9 cellular contexts compared by ENCODE assay signal in genomic region chr5:164358531-164359259, GRCh38.
A peak's percentile ranks its signal among the peaks of the same experiment; 100 is the strongest.
DNase-seq lines count a peak whose midpoint lies in the region; ATAC-seq lines count a peak whose summit lies in the region.
"Had no signal": no experiment of that assay in that cellular context is flagged by ENCODE, and none has a peak within 500 bp of the region (broad histone marks: within the 10 kb centered on the region; RNA-seq: fewer than 3 reads in every experiment).

No MANE protein-coding gene starts in this region.

- no peak overlapping the region for H3K4me3 Mint-ChIP-seq in stimulated activated naive B cell treated with anti-CD40 and anti-IgM and Interleukin-4, amounts not matched to agents 10 μg/mL and 1 μg/mL and 100 μg/mL, for 72 hours

- no peaks in the 10 kb centered on the region for H4K20me1 ChIP-seq in GM23248 (ENCODE audit: insufficient read depth)

- no peaks in the 10 kb centered on the region for H3K4me1 ChIP-seq in GM23248 (ENCODE audit: insufficient read depth)

- no peak overlapping the region for H3K9ac ChIP-seq in GM23248

- WGBS in GM23248 (ENCODE audit: low coverage in 1 of 2, low lambda C conversion rate in 2 of 2, missing lambda C conversion rate in 2 of 2), 2 experiments: 27 to 28% methylated on average over 4 of the region's 4 CpGs

- H3F3A ChIP-seq in GM23248 (ENCODE audit: insufficient read depth): no peaks in the 10 kb centered on the region

- no peaks in the 10 kb centered on the region for H3K9me3 ChIP-seq in GM23248 (ENCODE audit: low read depth)

- peak; percentile 50 to 52 for ATAC-seq in stimulated activated naive B cell treated with anti-CD40 and anti-IgM and Interleukin-4, amounts not matched to agents 10 μg/mL and 1 μg/mL and 100 μg/mL, for 72 hours (replicated peaks)
- ATAC-seq in HG03571 (IDR thresholded peaks at IDR 0.05; ENCODE audit: unreplicated experiment): no peak

- H2AFZ ChIP-seq in GM23248: no peak overlapping the region

- H3K27ac Mint-ChIP-seq in stimulated activated naive B cell treated with anti-CD40 and anti-IgM and Interleukin-4, amounts not matched to agents 10 μg/mL and 1 μg/mL and 100 μg/mL, for 72 hours: no peak overlapping the region

- no peak overlapping the region for H3K4me3 ChIP-seq in GM23248

- no peak overlapping the region for H3K4me2 ChIP-seq in GM23248 (ENCODE audit: unreplicated experiment)

- no peaks in the 10 kb centered on the region for H3K27me3 Mint-ChIP-seq in stimulated activated naive B cell treated with anti-CD40 and anti-IgM and Interleukin-4, amounts not matched to agents 10 μg/mL and 1 μg/mL and 100 μg/mL, for 72 hours

- no peak overlapping the region for H3K27ac ChIP-seq in GM23248

- H3K4me1 Mint-ChIP-seq in stimulated activated naive B cell treated with anti-CD40 and anti-IgM and Interleukin-4, amounts not matched to agents 10 μg/mL and 1 μg/mL and 100 μg/mL, for 72 hours: no peaks in the 10 kb centered on the region

- H3K36me3 ChIP-seq in GM23248 (ENCODE audit: low read depth): no peaks in the 10 kb centered on the region

- H3K27me3 ChIP-seq in GM23248 (replicated peaks; ENCODE audit: insufficient read depth): no peaks in the 10 kb centered on the region

- H3K79me2 ChIP-seq in GM23248 (ENCODE audit: insufficient read depth): no peaks in the 10 kb centered on the region

- DNase-seq in GM23248 (peak; percentile 31), M059J (ENCODE audit: low read depth) (peak; percentile 7), dedifferentiated amniotic fluid mesenchymal stem cell (ENCODE audit: extremely low spot score) (peak; percentile 43), SKM-1 treated with dmso at 0.1 percent for 144 hours (lab: John Stamatoyannopoulos, UW; ENCODE audit: unreplicated experiment) (no peak), SHP77 treated with DMSO at 0.1 percent for 48 hours (lab: John Stamatoyannopoulos, UW) (no peak)
- no peak for DNase-seq in stimulated activated naive B cell treated with anti-CD40 and anti-IgM and Interleukin-4, amounts not matched to agents 10 μg/mL and 1 μg/mL and 100 μg/mL, for 72 hours
- DNase-seq: activated CD4-positive, alpha-beta T cell treated with anti-CD3 and anti-CD28 coated beads, Interleukin-2, amount 50 U/mL, for 48 hours; DMS79 treated with DMSO at 0.1 percent for 48 hours had no signal

- H3K9me2 ChIP-seq in GM23248 (ENCODE audit: insufficient read depth): no peaks in the 10 kb centered on the region

- H3K36me3 Mint-ChIP-seq in stimulated activated naive B cell treated with anti-CD40 and anti-IgM and Interleukin-4, amounts not matched to agents 10 μg/mL and 1 μg/mL and 100 μg/mL, for 72 hours: no peaks in the 10 kb centered on the region

- in situ Hi-C loops in GM23248 (cut with MboI): no loop called here

- no peaks in the 10 kb centered on the region for H3K9me3 Mint-ChIP-seq in stimulated activated naive B cell treated with anti-CD40 and anti-IgM and Interleukin-4, amounts not matched to agents 10 μg/mL and 1 μg/mL and 100 μg/mL, for 72 hours

Comparison
In these comparisons a context has a peak if more than half of its experiments do, and no peak if none do; other contexts are left out.
1. DNase-seq: peak in GM23248 (single experiment), M059J (single experiment) and dedifferentiated amniotic fluid mesenchymal stem cell (single experiment); none in stimulated activated naive B cell treated with anti-CD40 and anti-IgM and Interleukin-4, amounts not matched to agents 10 μg/mL and 1 μg/mL and 100 μg/mL, for 72 hours (single experiment), SKM-1 treated with dmso at 0.1 percent for 144 hours (single experiment) and SHP77 treated with DMSO at 0.1 percent for 48 hours (single experiment).